8 cellular contexts compared by ENCODE assay signal in the genomic region with DNA sequence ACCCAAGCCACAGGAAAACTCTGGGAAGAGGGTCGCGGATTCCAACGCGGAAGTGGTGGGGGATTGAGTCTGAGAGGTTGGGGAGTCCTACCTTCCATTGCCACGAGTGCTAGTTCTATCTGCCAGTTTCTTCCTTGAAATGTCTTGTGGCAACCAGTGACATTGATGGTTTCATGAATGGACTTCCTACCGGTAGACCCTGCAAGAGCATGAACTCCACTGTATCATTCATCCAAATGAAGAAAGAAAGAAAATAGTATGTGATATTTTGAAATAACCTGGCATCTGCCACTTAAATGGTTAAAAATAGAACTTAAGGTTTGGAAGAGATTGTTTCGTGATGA. TPM values are rescaled to one million over a fixed set of nuclear protein-coding genes. Genes with fewer than 3 reads are reported as not detected.
DNase-seq lines count a peak whose midpoint lies in the region; ATAC-seq and TF ChIP-seq lines count a peak whose summit lies in the region.

No MANE protein-coding gene starts in this region.

- H3K4me2 ChIP-seq in hepatocyte: peak overlapping the region; percentile 97

- peak overlapping the region; percentile 99 for H2AFZ ChIP-seq in hepatocyte

- 11% methylated on average over 7 of the region's 7 CpGs for WGBS in hepatocyte (ENCODE audit: low lambda C conversion rate, missing lambda C conversion rate)

- TF ChIP-seq CTCF in WERI-Rb-1 (IDR thresholded peaks at IDR 0.05; ENCODE audit: low read depth, low read length): no peak
- TF ChIP-seq CTCF in hepatocyte (IDR thresholded peaks at IDR 0.05; ENCODE audit: poor library complexity): no peak

- peak overlapping the region; percentile 90 for H3K27ac ChIP-seq in WERI-Rb-1
- H3K27ac ChIP-seq in hepatocyte: peak overlapping the region; percentile 97
- peak overlapping the region; percentile 76 for H3K27ac ChIP-seq in stomach smooth muscle (ENCODE audit: low read length)

- DNase-seq in COLO829 (ENCODE audit: low spot score) (peak; percentile 40), WERI-Rb-1 (no peak), hepatocyte (ENCODE audit: low spot score) (no peak), NCI-H1105 (lab: John Stamatoyannopoulos, UW) (no peak)
- DNase-seq in activated CD4-positive, alpha-beta T cell treated with anti-CD3 and anti-CD28 coated beads for 1 hour: no peak

- H3K36me3 ChIP-seq in WERI-Rb-1 (peaks cover 3% of the 10 kb centered on the region; the same call in 1 of the 2 replicates), hepatocyte (replicated peaks; ENCODE audit: insufficient read depth, low read depth) (no peaks in the 10 kb centered on the region), stomach smooth muscle (ENCODE audit: control insufficient read depth in 2 of 2, insufficient read depth in 2 of 2, low read length in 2 of 2) (no peaks in the 10 kb centered on the region)

- ATAC-seq in GM19463 (IDR thresholded peaks at IDR 0.05; ENCODE audit: unreplicated experiment): peak; percentile 6
- peak; percentile 23 for ATAC-seq in HG03469 (IDR thresholded peaks at IDR 0.05; ENCODE audit: unreplicated experiment)

- H3K27me3 ChIP-seq in WERI-Rb-1 (ENCODE audit: insufficient read depth, low read depth, severe bottlenecking) (no peaks in the 10 kb centered on the region), hepatocyte (no peaks in the 10 kb centered on the region), stomach smooth muscle (ENCODE audit: control insufficient read depth in 1 of 2, insufficient read depth in 2 of 2, low read length in 2 of 2) (no peaks in the 10 kb centered on the region)

- H3K9ac ChIP-seq in stomach smooth muscle (ENCODE audit: low read length in 2 of 2): peak overlapping the region; percentile 83 to 88

- peaks cover 27% of the 10 kb centered on the region for H3K79me2 ChIP-seq in hepatocyte

- H3K4me3 ChIP-seq in WERI-Rb-1 (ENCODE audit: low read depth, low read length): peak overlapping the region; percentile 89
- peak overlapping the region; percentile 84 for H3K4me3 ChIP-seq in hepatocyte
- H3K4me3 ChIP-seq in stomach smooth muscle (ENCODE audit: low read length in 2 of 2): peak overlapping the region; percentile 97 to 99

- H3K9me2 ChIP-seq in hepatocyte (replicated peaks; ENCODE audit: insufficient read depth): no peaks in the 10 kb centered on the region

- H4K20me1 ChIP-seq in hepatocyte (ENCODE audit: insufficient read depth, poor library complexity, severe bottlenecking): no peaks in the 10 kb centered on the region

- H3K4me1 ChIP-seq in hepatocyte (ENCODE audit: insufficient read depth): peaks cover 14% of the 10 kb centered on the region
- peaks cover 11% of the 10 kb centered on the region for H3K4me1 ChIP-seq in stomach smooth muscle (ENCODE audit: control insufficient read depth, insufficient read depth, low read length)

- H3K9me3 ChIP-seq in WERI-Rb-1 (ENCODE audit: severe bottlenecking) (no peaks in the 10 kb centered on the region), hepatocyte (ENCODE audit: low read depth) (no peaks in the 10 kb centered on the region), stomach smooth muscle (ENCODE audit: control insufficient read depth in 2 of 2, low read length in 2 of 2) (no peaks in the 10 kb centered on the region)

RNA-seq across cellular contexts. Expression of a gene that starts 1.1 kb away (rescaled TPM):
- 17.0 and 21.2 TPM in 2 replicates for total RNA-seq in hepatocyte
- polyA plus RNA-seq in hepatocyte: 8.3 and 9.0 TPM in 2 replicates
